ENCODE assay signal across 28 cellular contexts in the genomic region with DNA sequence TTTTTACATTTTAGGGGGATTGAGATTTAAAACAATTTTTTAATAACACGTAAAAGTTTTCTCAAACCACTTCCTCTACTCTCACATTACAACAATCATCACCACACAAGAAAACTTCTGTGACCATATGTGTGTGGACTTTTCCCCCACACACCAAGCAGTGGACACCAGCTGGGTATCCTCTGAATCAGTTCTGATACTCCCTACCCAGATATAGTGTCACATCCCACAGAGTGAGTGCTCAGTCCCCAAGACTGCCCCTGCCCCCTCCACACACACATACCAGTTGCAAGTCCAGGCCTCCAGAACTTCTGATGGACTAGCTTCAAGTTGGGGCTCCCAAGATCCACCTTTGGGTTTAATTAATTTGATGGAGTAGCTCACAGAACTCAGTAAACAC.
"Had no signal": no experiment of that assay in that cellular context is flagged by ENCODE, and none has a peak within 500 bp of the region (broad histone marks: within the 10 kb centered on the region; RNA-seq: fewer than 3 reads in every experiment).

No MANE protein-coding gene starts in this region.

- H3K27ac ChIP-seq: body of pancreas, colonic mucosa, gastrocnemius medialis, parathyroid adenoma, right atrium auricular region, thoracic aorta, vagina had no signal

- H3K27me3 ChIP-seq: body of pancreas, colonic mucosa, gastrocnemius medialis, right atrium auricular region, spleen, vagina had no signal

- H3K4me1 Mint-ChIP-seq: activated CD4-positive, alpha-beta T cell treated with anti-CD3 and anti-CD28 coated beads for 36 hours; neural crest cell had no signal

- H3K4me3 ChIP-seq: body of pancreas, colonic mucosa, gastrocnemius medialis, right atrium auricular region, spleen, thoracic aorta, vagina had no signal

- H2AFZ ChIP-seq: parathyroid adenoma had no signal

- H3K27me3 Mint-ChIP-seq: activated CD4-positive, alpha-beta T cell treated with anti-CD3 and anti-CD28 coated beads for 36 hours; activated CD8-positive, alpha-beta memory T cell treated with anti-CD3 and anti-CD28 coated beads, Interleukin-2, amount 10 ng/mL, durations not matched to agents 7 days and 5 days; activated naive CD8-positive, alpha-beta T cell; naive B cell; T-cell; type B pancreatic cell had no signal

- DNase-seq: activated CD4-positive, alpha-beta T cell treated with anti-CD3 and anti-CD28 coated beads for 36 hours; activated CD4-positive, CD25-positive, alpha-beta regulatory T cell; activated CD8-positive, alpha-beta memory T cell treated with anti-CD3 and anti-CD28 coated beads, Interleukin-2, amount 10 ng/mL, durations not matched to agents 7 days and 5 days; activated CD8-positive, alpha-beta T cell treated with anti-CD3 and anti-CD28 coated beads, Interleukin-2, amount 10 ng/mL, durations not matched to agents 7 days and 5 days; activated effector memory CD4-positive, alpha-beta T cell treated with Interleukin-2 at 50 U/mL for 16 hours; activated naive CD4-positive, alpha-beta T cell treated with Interleukin-2 at 50 U/mL for 16 hours; aorta; body of pancreas; cerebellar nuclear complex; colonic mucosa; effector CD8-positive, alpha-beta T cell; gastrocnemius medialis; glutamatergic neuron; islet precursor cell; left cardiac atrium; mammary epithelial cell; naive B cell; occipital lobe; spleen; stimulated activated naive CD4-positive, alpha-beta T cell treated with Interleukin-2 at 50 U/mL for 16 hours; T-cell had no signal

- H3K9me3 Mint-ChIP-seq: naive B cell, neural crest cell, T-cell, type B pancreatic cell had no signal

- H3K27ac Mint-ChIP-seq: activated CD4-positive, alpha-beta T cell treated with anti-CD3 and anti-CD28 coated beads for 36 hours; activated naive CD8-positive, alpha-beta T cell; type B pancreatic cell had no signal

- H3K4me3 Mint-ChIP-seq: activated CD4-positive, alpha-beta T cell treated with anti-CD3 and anti-CD28 coated beads for 36 hours; activated CD8-positive, alpha-beta memory T cell treated with anti-CD3 and anti-CD28 coated beads, Interleukin-2, amount 10 ng/mL, durations not matched to agents 7 days and 5 days; activated CD8-positive, alpha-beta T cell treated with anti-CD3 and anti-CD28 coated beads, Interleukin-2, amount 10 ng/mL, durations not matched to agents 7 days and 5 days; activated naive CD8-positive, alpha-beta T cell; naive B cell; neural crest cell; T-cell; type B pancreatic cell had no signal

- H3K36me3 ChIP-seq: colonic mucosa had no signal

- H3K79me2 ChIP-seq: parathyroid adenoma had no signal

- H3K9me3 ChIP-seq: body of pancreas, colonic mucosa, gastrocnemius medialis, right atrium auricular region, spleen, thoracic aorta, vagina had no signal

- ATAC-seq: activated CD4-positive, alpha-beta T cell treated with anti-CD3 and anti-CD28 coated beads for 36 hours; activated CD8-positive, alpha-beta memory T cell treated with anti-CD3 and anti-CD28 coated beads, Interleukin-2, amount 10 ng/mL, durations not matched to agents 7 days and 5 days; activated CD8-positive, alpha-beta T cell treated with anti-CD3 and anti-CD28 coated beads, Interleukin-2, amount 10 ng/mL, durations not matched to agents 7 days and 5 days; body of pancreas; gastrocnemius medialis; left cardiac atrium; T-cell had no signal

- H3K4me1 ChIP-seq: body of pancreas, colonic mucosa, parathyroid adenoma, right atrium auricular region, vagina had no signal
